ENCODE assay signal across 10 cellular contexts in genomic region chr6:30480536-30481156, GRCh38. TPM values are rescaled to one million over a fixed set of nuclear protein-coding genes. Genes with fewer than 3 reads are reported as not detected.
A peak's percentile ranks its signal among the peaks of the same experiment; 100 is the strongest.
DNase-seq lines count a peak whose midpoint lies in the region; ATAC-seq and TF ChIP-seq lines count a peak whose summit lies in the region.
"Had no signal": no experiment of that assay in that cellular context is flagged by ENCODE, and none has a peak within 500 bp of the region (broad histone marks: within the 10 kb centered on the region; RNA-seq: fewer than 3 reads in every experiment).

No MANE protein-coding gene starts in this region.

- peak; percentile 53 for ATAC-seq in activated CD8-positive, alpha-beta T cell treated with anti-CD3 and anti-CD28 coated beads for 36 hours
- ATAC-seq in HG03135 (IDR thresholded peaks at IDR 0.05; ENCODE audit: unreplicated experiment) (no peak), GM18870 (IDR thresholded peaks at IDR 0.05; ENCODE audit: unreplicated experiment) (no peak)
- ATAC-seq: foreskin keratinocyte had no signal

- H3K4me1 ChIP-seq in CD8-positive, alpha-beta memory T cell (ENCODE audit: insufficient read depth, low read length): peaks cover 21% of the 10 kb centered on the region
- H3K4me1 ChIP-seq in Peyer's patch (peaks cover 0 to 5% (median 0%) of the 10 kb centered on the region in 4 donors), transverse colon (peaks cover 0 to 12% (median 7%) of the 10 kb centered on the region in 4 donors)
- H3K4me1 ChIP-seq: foreskin keratinocyte had no signal

- H3K9me3 Mint-ChIP-seq in CD8-positive, alpha-beta memory T cell: no peaks in the 10 kb centered on the region
- no peaks in the 10 kb centered on the region for H3K9me3 Mint-ChIP-seq in activated CD8-positive, alpha-beta T cell treated with anti-CD3 and anti-CD28 coated beads for 36 hours

- no peak for TF ChIP-seq EP300 in transverse colon (IDR thresholded peaks at IDR 0.05; ENCODE audit: low read depth)

- DNase-seq in CD8-positive, alpha-beta memory T cell: peak; percentile 57 to 79 (median 70)
- DNase-seq in KBM-7: peak; percentile 37
- DNase-seq in activated CD8-positive, alpha-beta T cell treated with anti-CD3 and anti-CD28 coated beads for 36 hours: peak; percentile 67
- DNase-seq in iris pigment epithelial cell (ENCODE audit: low read depth): peak; percentile 25
- no peak for DNase-seq in Peyer's patch
- no peak for DNase-seq in transverse colon
- DNase-seq: anterior cingulate cortex, foreskin keratinocyte had no signal

- H3K9me3 ChIP-seq in CD8-positive, alpha-beta memory T cell (ENCODE audit: low read length): no peaks in the 10 kb centered on the region
- H3K9me3 ChIP-seq in Peyer's patch (no peaks in the 10 kb centered on the region), transverse colon (no peaks in the 10 kb centered on the region)

- H3K4me3 Mint-ChIP-seq in CD8-positive, alpha-beta memory T cell: peak overlapping the region; percentile 34 to 80 (median 67)
- H3K4me3 Mint-ChIP-seq in activated CD8-positive, alpha-beta T cell treated with anti-CD3 and anti-CD28 coated beads for 36 hours: peak overlapping the region; percentile 1

- H3K27me3 Mint-ChIP-seq in CD8-positive, alpha-beta memory T cell: peaks cover 53 to 55% of the 10 kb centered on the region in 2 donors
- peaks cover 61% of the 10 kb centered on the region for H3K27me3 Mint-ChIP-seq in activated CD8-positive, alpha-beta T cell treated with anti-CD3 and anti-CD28 coated beads for 36 hours

- peaks cover 23 to 31% (median 25%) of the 10 kb centered on the region in 3 donors for H3K4me1 Mint-ChIP-seq in CD8-positive, alpha-beta memory T cell
- peaks cover 21% of the 10 kb centered on the region for H3K4me1 Mint-ChIP-seq in activated CD8-positive, alpha-beta T cell treated with anti-CD3 and anti-CD28 coated beads for 36 hours (ENCODE audit: low read depth)

- TF ChIP-seq CTCF in activated CD8-positive, alpha-beta T cell treated with anti-CD3 and anti-CD28 coated beads for 36 hours (IDR thresholded peaks at IDR 0.05): no peak
- TF ChIP-seq CTCF in Peyer's patch (IDR thresholded peaks at IDR 0.05): no peak
- TF ChIP-seq CTCF in transverse colon (IDR thresholded peaks at IDR 0.05): no peak

- peak overlapping the region; percentile 2 to 83 (median 64) for H3K27ac Mint-ChIP-seq in CD8-positive, alpha-beta memory T cell
- H3K27ac Mint-ChIP-seq in activated CD8-positive, alpha-beta T cell treated with anti-CD3 and anti-CD28 coated beads for 36 hours: no peak overlapping the region

- in situ Hi-C loops in KBM-7 (cut with MboI; ENCODE audit: low pct_unique_long_range_greater_than_20kb, low sequenced_read_pairs): no loop called here
- in situ Hi-C loops in transverse colon (cut with MboI; ENCODE audit: low pct_ligation_motif_present in 1 of 4, low pct_unique_long_range_greater_than_20kb in 1 of 4, low sequenced_read_pairs in 3 of 4): loop anchor here in 3 of 4 donors (5.0 kb wide), 3 partner anchors 57 to 117 kb away; no protein-coding TSS in a partner anchor

- no peak overlapping the region for H3K27ac ChIP-seq in CD8-positive, alpha-beta memory T cell (ENCODE audit: low read depth, low read length)
- no peak overlapping the region for H3K27ac ChIP-seq in Peyer's patch
- H3K27ac ChIP-seq in transverse colon: no peak overlapping the region
- H3K27ac ChIP-seq: foreskin keratinocyte had no signal

- CTCF ChIA-PET in CD8-positive, alpha-beta memory T cell (lab: Charles Lee): interaction anchor here (1.5 to 9.8 kb wide), 8 partner anchors 13 to 118 kb away, joined by 5 to 228 read pairs (median 11); partner anchors contain the start of gene PRR3
- CTCF ChIA-PET in activated CD8-positive, alpha-beta T cell treated with anti-CD3 and anti-CD28 coated beads for 36 hours (lab: Charles Lee): interaction anchor here (1.6 to 9.9 kb wide), 9 partner anchors 12 to 433 kb away, joined by 5 to 515 read pairs (median 21); partner anchors contain the start of genes DHX16 and VARS2

- POLR2A ChIA-PET in CD8-positive, alpha-beta memory T cell (lab: Charles Lee): interaction anchor here (4.2 kb wide), 1 partner anchor 64 kb away, joined by 20 read pairs; no protein-coding TSS in a partner anchor
- POLR2A ChIA-PET in activated CD8-positive, alpha-beta T cell treated with anti-CD3 and anti-CD28 coated beads for 36 hours (lab: Charles Lee): interaction anchor here (1.2 to 1.5 kb wide), 2 partner anchors 24 to 117 kb away, joined by 3 to 4 read pairs; no protein-coding TSS in a partner anchor

- no peak overlapping the region for H3K4me3 ChIP-seq in CD8-positive, alpha-beta memory T cell (ENCODE audit: low read length)
- no peak overlapping the region for H3K4me3 ChIP-seq in Peyer's patch
- H3K4me3 ChIP-seq in transverse colon: no peak overlapping the region

- 7 to 13% methylated on average over 10 to 18 of the region's 18 CpGs for WGBS in transverse colon (ENCODE audit: low coverage in 1 of 2), 2 donors

- H3K36me3 ChIP-seq in CD8-positive, alpha-beta memory T cell (ENCODE audit: insufficient read depth, low read length): no peaks in the 10 kb centered on the region
- H3K36me3 ChIP-seq in Peyer's patch (no peaks in the 10 kb centered on the region), transverse colon (no peaks in the 10 kb centered on the region)

- H3K36me3 Mint-ChIP-seq in CD8-positive, alpha-beta memory T cell: no peaks in the 10 kb centered on the region
- H3K36me3 Mint-ChIP-seq in activated CD8-positive, alpha-beta T cell treated with anti-CD3 and anti-CD28 coated beads for 36 hours (ENCODE audit: low read depth): no peaks in the 10 kb centered on the region

- peaks cover 26% of the 10 kb centered on the region for H3K27me3 ChIP-seq in CD8-positive, alpha-beta memory T cell (ENCODE audit: insufficient read depth, low read length, poor library complexity, severe bottlenecking)
- H3K27me3 ChIP-seq in Peyer's patch (peaks cover 0 to 6% of the 10 kb centered on the region in 2 donors), transverse colon (peaks cover 79% of the 10 kb centered on the region)

- intact Hi-C loops in activated CD8-positive, alpha-beta T cell treated with anti-CD3 and anti-CD28 coated beads for 36 hours (cut with micrococcal nuclease): no loop called here
- intact Hi-C loops in transverse colon (cut with DNase I; ENCODE audit: low total_unique reads): loop anchor here (5.0 kb wide), 1 partner anchor 52 kb away; no protein-coding TSS in a partner anchor

- no peak for TF ChIP-seq POLR2A in Peyer's patch (IDR thresholded peaks at IDR 0.05)
- no peak for TF ChIP-seq POLR2A in transverse colon (IDR thresholded peaks at IDR 0.05)

RNA-seq across cellular contexts. Expression of gene HLA-E, which starts 8.7 kb away (rescaled TPM):
- 100 to 1,000 TPM; 502 to 511 TPM for total RNA-seq in CD8-positive, alpha-beta memory T cell
- polyA plus RNA-seq in CD8-positive, alpha-beta memory T cell: 2,881 TPM
- total RNA-seq in activated CD8-positive, alpha-beta T cell treated with anti-CD3 and anti-CD28 coated beads for 36 hours: 100 to 1,000 TPM; 493 to 499 TPM
- total RNA-seq in Peyer's patch (100 to 1,000 TPM; 313 to 404 (median 383) TPM), transverse colon (100 to 1,000 TPM; 248 to 610 (median 493) TPM)

Comparison
In these comparisons a context has a peak if more than half of its experiments do, and no peak if none do; other contexts are left out.
1. DNase-seq: peak in CD8-positive, alpha-beta memory T cell (5 of 5), KBM-7 (single experiment), activated CD8-positive, alpha-beta T cell treated with anti-CD3 and anti-CD28 coated beads for 36 hours (single experiment) and iris pigment epithelial cell (single experiment); none in Peyer's patch (0 of 3) and transverse colon (single experiment).